Comparison of ENCODE assay signal across 11 cellular contexts in the genomic region with DNA sequence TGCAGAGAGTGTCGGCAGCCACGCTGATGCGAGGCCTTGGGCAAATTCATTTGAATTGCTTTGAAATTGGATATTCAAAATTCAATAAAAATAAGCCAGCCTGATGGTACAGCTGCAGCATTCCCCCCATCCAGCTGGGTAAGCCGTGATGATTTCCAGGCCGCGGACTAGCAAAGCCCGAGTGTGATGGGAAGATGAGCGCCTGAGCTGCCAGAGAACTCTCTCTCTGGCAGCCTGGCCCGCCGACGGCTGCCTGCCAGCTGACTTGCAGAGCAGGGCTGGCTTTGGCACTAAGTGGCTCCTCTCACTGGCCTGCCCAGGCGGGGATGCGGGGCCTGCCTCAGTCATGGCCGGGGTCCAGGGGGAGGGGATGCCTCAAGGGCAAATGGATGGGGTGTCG.
DNase-seq lines count a peak whose midpoint lies in the region; ATAC-seq and TF ChIP-seq lines count a peak whose summit lies in the region.
"Had no signal": no experiment of that assay in that cellular context is flagged by ENCODE, and none has a peak within 500 bp of the region (broad histone marks: within the 10 kb centered on the region; RNA-seq: fewer than 3 reads in every experiment).

No MANE protein-coding gene starts in this region.

- POLR2A ChIA-PET in PC-3 (lab: Charles Lee; ENCODE audit: unreplicated experiment): no interaction called here

- H3K9me2 ChIP-seq in PC-3 (replicated peaks; ENCODE audit: low read length): no peaks in the 10 kb centered on the region

- H2AFZ ChIP-seq in PC-3 (ENCODE audit: low read length): no peak overlapping the region

- no peak overlapping the region for H3K4me3 ChIP-seq in adipocyte (ENCODE audit: low read length)
- no peak overlapping the region for H3K4me3 ChIP-seq in right atrium auricular region
- H3K4me3 ChIP-seq in prostate gland: no peak overlapping the region
- no peak overlapping the region for H3K4me3 ChIP-seq in PC-3 (ENCODE audit: low read length)

- intact Hi-C loops in prostate gland (cut with DNase I) (loop anchor here (5.0 kb wide), 1 partner anchor 301 kb away; no protein-coding TSS in a partner anchor), PC-3 (cut with micrococcal nuclease) (no loop called here)

- H3K27me3 ChIP-seq in adipocyte (replicated peaks; ENCODE audit: control insufficient read depth, insufficient read depth, low read length): peaks cover 65% of the 10 kb centered on the region
- H3K27me3 ChIP-seq in right atrium auricular region: no peaks in the 10 kb centered on the region
- H3K27me3 ChIP-seq in prostate gland (replicated peaks; ENCODE audit: insufficient read depth): no peaks in the 10 kb centered on the region
- peaks cover 98% of the 10 kb centered on the region for H3K27me3 ChIP-seq in PC-3 (ENCODE audit: low read length)

- no peak overlapping the region for H3K4me2 ChIP-seq in PC-3 (ENCODE audit: low read length)

- H3K27ac ChIP-seq in right atrium auricular region: peak overlapping the region; percentile 5 to 40
- no peak overlapping the region for H3K27ac ChIP-seq in prostate gland
- H3K27ac ChIP-seq in PC-3 (ENCODE audit: low read length): no peak overlapping the region

- H3K9ac ChIP-seq in adipocyte (ENCODE audit: low read length) (no peak overlapping the region), PC-3 (ENCODE audit: low read length) (no peak overlapping the region)

- TF ChIP-seq POLR2A in prostate gland (IDR thresholded peaks at IDR 0.05): no peak

- CTCF ChIA-PET in PC-3 (lab: Charles Lee): no interaction called here

- 4% methylated on average over 15 of the region's 15 CpGs for WGBS in prostate gland

- H4K20me1 ChIP-seq in PC-3 (ENCODE audit: low read length): no peaks in the 10 kb centered on the region

- H3K4me1 ChIP-seq in adipocyte (ENCODE audit: control insufficient read depth, insufficient read depth, low read length) (no peaks in the 10 kb centered on the region), right atrium auricular region (no peaks in the 10 kb centered on the region), prostate gland (replicated peaks) (no peaks in the 10 kb centered on the region), PC-3 (ENCODE audit: insufficient read depth, low read length) (no peaks in the 10 kb centered on the region)

- H3K79me2 ChIP-seq in PC-3 (ENCODE audit: low read length): no peaks in the 10 kb centered on the region

- TF ChIP-seq CTCF in right atrium auricular region (IDR thresholded peaks at IDR 0.05) (no peak), prostate gland (IDR thresholded peaks at IDR 0.05) (no peak), PC-3 (conservative IDR thresholded peaks at IDR 0.05; ENCODE audit: low read depth, low read length) (no peak)

- no peak for ATAC-seq in PC-3
- ATAC-seq: activated naive CD4-positive, alpha-beta T cell treated with anti-CD3 and anti-CD28 coated beads, Interleukin-2, amount 50 U/mL, for 72 hours had no signal

- H3F3A ChIP-seq in PC-3 (ENCODE audit: low read length, unreplicated experiment): no peaks in the 10 kb centered on the region

- H3K9me3 ChIP-seq in adipocyte (ENCODE audit: control insufficient read depth, low read length) (no peaks in the 10 kb centered on the region), right atrium auricular region (no peaks in the 10 kb centered on the region), prostate gland (no peaks in the 10 kb centered on the region), PC-3 (ENCODE audit: low read length) (no peaks in the 10 kb centered on the region)

- no TSS peak for BruUV-seq in PC-3 (replicated peaks; lab: Mats Ljungman, UMichigan)

- H3K36me3 ChIP-seq in adipocyte (ENCODE audit: control insufficient read depth, insufficient read depth, low read length, severe bottlenecking) (no peaks in the 10 kb centered on the region), right atrium auricular region (no peaks in the 10 kb centered on the region), prostate gland (no peaks in the 10 kb centered on the region), PC-3 (ENCODE audit: low read depth, low read length) (no peaks in the 10 kb centered on the region)

- peak; percentile 28 for DNase-seq in GM04504 (ENCODE audit: low read depth)
- DNase-seq in adipocyte (ENCODE audit: low read depth): peak; percentile 39
- no peak for DNase-seq in right atrium auricular region (ENCODE audit: low spot score)
- DNase-seq in prostate gland (ENCODE audit: low spot score): peak; percentile 48
- no peak for DNase-seq in PC-3
- DNase-seq in stimulated activated CD4-positive, alpha-beta T cell treated with anti-CD3 and anti-CD28 coated beads, Interleukin-4, amount 100 ng/mL, for 1 hour: no peak
- no peak for DNase-seq in NCI-H1048 (lab: John Stamatoyannopoulos, UW)
- DNase-seq in NCI-H69 (lab: John Stamatoyannopoulos, UW): no peak
- DNase-seq: CD8-positive, alpha-beta memory T cell; NK-92 treated with Interleukin-12 subunit alpha and Interleukin-12 subunit beta, amount 100 ng/mL, for 24 hours had no signal

Comparison
In these comparisons a context has a peak if more than half of its experiments do, and no peak if none do; other contexts are left out.
1. DNase-seq: peak in GM04504 (single experiment), adipocyte (single experiment) and prostate gland (single experiment); none in right atrium auricular region (single experiment), PC-3 (single experiment), stimulated activated CD4-positive, alpha-beta T cell treated with anti-CD3 and anti-CD28 coated beads, Interleukin-4, amount 100 ng/mL, for 1 hour (single experiment), NCI-H1048 (single experiment) and NCI-H69 (single experiment).
2. H3K27ac ChIP-seq: peak in right atrium auricular region (2 of 2); none in prostate gland (0 of 2) and PC-3 (single experiment).